Comparison of ENCODE assay signal across 8 cellular contexts in the genomic region with DNA sequence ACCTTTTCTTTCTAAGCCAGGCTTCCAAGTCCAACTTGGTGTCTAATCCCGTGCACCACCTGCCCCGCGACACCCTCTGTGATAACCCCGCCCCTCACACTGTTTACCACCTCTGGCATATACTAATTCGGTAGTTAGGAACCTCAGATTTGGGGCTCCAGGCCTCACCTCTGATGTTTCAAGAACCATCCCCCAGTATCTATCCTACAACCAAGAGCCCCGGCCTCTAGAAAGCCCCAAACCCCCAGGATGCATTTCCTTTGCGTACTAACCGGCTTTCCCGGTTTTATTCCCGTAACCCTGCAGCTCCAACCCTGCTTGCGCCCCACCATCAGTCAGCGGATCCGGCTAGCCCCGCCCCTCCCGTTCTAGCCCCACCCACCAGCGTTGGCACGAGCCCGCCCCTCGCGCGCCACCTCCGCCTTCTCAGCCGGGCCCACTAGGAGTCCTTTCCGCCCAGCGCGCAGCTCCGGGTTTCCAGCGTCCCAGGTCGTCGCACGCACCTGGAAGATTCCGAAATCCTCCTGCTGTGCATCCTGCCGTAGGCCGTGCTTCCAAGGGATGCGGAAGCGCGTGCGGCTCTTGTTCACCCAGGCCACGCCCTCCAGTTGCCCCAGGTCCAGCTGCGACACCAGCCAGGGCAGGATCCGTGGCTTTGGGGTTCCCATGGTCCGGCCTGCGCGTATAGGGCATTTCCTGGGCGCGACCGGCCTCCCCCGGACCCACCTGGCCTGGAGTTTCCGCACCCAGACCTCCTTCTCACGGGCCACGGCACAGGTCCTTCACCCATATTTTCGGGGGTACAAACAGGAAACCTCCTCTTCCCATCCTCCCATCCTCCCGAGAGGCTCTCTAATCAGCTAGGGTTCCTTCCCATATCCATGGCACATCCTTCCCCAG. TPM values are rescaled to one million over a fixed set of nuclear protein-coding genes. Genes with fewer than 3 reads are reported as not detected.
A peak's percentile ranks its signal among the peaks of the same experiment; 100 is the strongest.
DNase-seq lines count a peak whose midpoint lies in the region; ATAC-seq and TF ChIP-seq lines count a peak whose summit lies in the region.

No MANE protein-coding gene starts in this region.

- H3K27ac ChIP-seq in OCI-LY7 (ENCODE audit: low read depth, low read length, poor library complexity, severe bottlenecking) = peak overlapping the region; percentile 89
- H3K27ac ChIP-seq in esophagus (ENCODE audit: low read depth in 2 of 2, low read length in 1 of 2) = peak overlapping the region; percentile 93 to 95

- BruUV-seq in OCI-LY7 (replicated peaks; lab: Mats Ljungman, UMichigan) = no TSS peak

- H2AFZ ChIP-seq in OCI-LY7 (ENCODE audit: low read length) = no peak overlapping the region

- TF ChIP-seq CTCF in GM12875 (IDR thresholded peaks at IDR 0.05; ENCODE audit: borderline replicate concordance, insufficient read depth, low read depth, low read length) (no peak), OCI-LY7 (conservative IDR thresholded peaks at IDR 0.05; ENCODE audit: low read length) (no peak)

- ATAC-seq in GM18909 (IDR thresholded peaks at IDR 0.05; ENCODE audit: poor library complexity, unreplicated experiment) = no peak

- CTCF ChIA-PET in OCI-LY7 (lab: Charles Lee; ENCODE audit: unreplicated experiment) = no interaction called here

- peaks cover 34% of the 10 kb centered on the region for H3K79me2 ChIP-seq in OCI-LY7 (ENCODE audit: insufficient read depth, low read depth, low read length)

- H3K36me3 ChIP-seq in OCI-LY7 (ENCODE audit: insufficient read depth, low read length) (peaks cover 43% of the 10 kb centered on the region), esophagus (ENCODE audit: control insufficient read depth in 2 of 2, insufficient read depth in 2 of 2, low read length in 1 of 2) (peaks cover 9 to 27% of the 10 kb centered on the region in 2 donors), mucosa of stomach (ENCODE audit: control insufficient read depth, insufficient read depth, low read length) (peaks cover 9% of the 10 kb centered on the region)

- H3K4me2 ChIP-seq in OCI-LY7 (ENCODE audit: low read length) = peak overlapping the region; percentile 87

- H3K9me3 ChIP-seq in OCI-LY7 (ENCODE audit: low read length) (no peaks in the 10 kb centered on the region), esophagus (ENCODE audit: control insufficient read depth in 2 of 2, insufficient read depth in 1 of 2, low read depth in 1 of 2, low read length in 1 of 2) (no peaks in the 10 kb centered on the region), mucosa of stomach (ENCODE audit: control insufficient read depth, low read length) (no peaks in the 10 kb centered on the region)

- DNase-seq in HuH-7.5 (ENCODE audit: low spot score) = peak; percentile 97
- DNase-seq in OCI-LY7 (ENCODE audit: low spot score) = peak; percentile 80
- peak; percentile 93 for DNase-seq in activated T-cell treated with anti-CD3 and anti-CD28 coated beads, Interleukin-2, amount 50 U/mL, for 1 hour
- DNase-seq in stimulated activated CD8-positive, alpha-beta memory T cell treated with anti-CD3 and anti-CD28 coated beads, Interleukin-4, amount 100 ng/mL, for 48 hours = peak; percentile 97

- H3K9me2 ChIP-seq in OCI-LY7 (ENCODE audit: insufficient read depth, low read length) = no peaks in the 10 kb centered on the region

- POLR2A ChIA-PET in OCI-LY7 (lab: Charles Lee) = interaction anchor here (0.6 to 2.2 kb wide), 3 partner anchors 11 to 75 kb away, joined by 3 to 8 read pairs (median 4); partner anchors contain the start of gene RRAS

- intact Hi-C loops in OCI-LY7 (cut with micrococcal nuclease; ENCODE audit: unreplicated experiment) = no loop called here

- peak overlapping the region; percentile 61 for H3K9ac ChIP-seq in mucosa of stomach (ENCODE audit: low read length)

- 0 to 1% methylated on average over 53 of the region's 53 CpGs for WGBS in esophagus, 2 donors

- H3K27me3 ChIP-seq in esophagus (ENCODE audit: control insufficient read depth in 1 of 2, insufficient read depth in 2 of 2, low read length in 2 of 2) (no peaks in the 10 kb centered on the region), mucosa of stomach (ENCODE audit: control insufficient read depth, insufficient read depth, low read length) (no peaks in the 10 kb centered on the region)

- no peaks in the 10 kb centered on the region for H4K20me1 ChIP-seq in OCI-LY7 (ENCODE audit: insufficient read depth, low read length)

- peaks cover 17% of the 10 kb centered on the region for H3K4me1 ChIP-seq in OCI-LY7 (ENCODE audit: insufficient read depth, low read length, poor library complexity, severe bottlenecking)
- peaks cover 0 to 8% of the 10 kb centered on the region in 2 donors for H3K4me1 ChIP-seq in esophagus (ENCODE audit: control insufficient read depth in 2 of 2, insufficient read depth in 2 of 2, low read length in 1 of 2)
- peaks cover 14% of the 10 kb centered on the region for H3K4me1 ChIP-seq in mucosa of stomach (ENCODE audit: control insufficient read depth, insufficient read depth, low read length)

- H3K4me3 ChIP-seq in GM12875 (ENCODE audit: low read depth, low read length) = peak overlapping the region; percentile 75
- peak overlapping the region; percentile 90 for H3K4me3 ChIP-seq in OCI-LY7 (ENCODE audit: low read depth, low read length, poor library complexity, severe bottlenecking)
- peak overlapping the region; percentile 70 to 78 for H3K4me3 ChIP-seq in esophagus (ENCODE audit: low read depth in 1 of 2, low read length in 2 of 2)
- H3K4me3 ChIP-seq in mucosa of stomach (ENCODE audit: low read length) = peak overlapping the region; percentile 89

RNA-seq across cellular contexts. Expression of gene IRF3, which starts 1.2 kb away (rescaled TPM):
- 116 and 117 TPM in 2 replicates for total RNA-seq in OCI-LY7 (2014; rRNA removed; shearing (Covaris generic))
- 96.6 and 98.5 TPM in 2 replicates for total RNA-seq in OCI-LY7 (2022)
- polyA plus RNA-seq in esophagus = 10 to 100 TPM; 49.2 to 75.0 TPM

RNA-seq across cellular contexts. Expression of gene BCL2L12, which starts 1.3 kb away (rescaled TPM):
- 38.9 and 41.3 TPM in 2 replicates for total RNA-seq in OCI-LY7 (2014; rRNA removed; shearing (Covaris generic))
- total RNA-seq in OCI-LY7 (2022) = 65.4 and 75.5 TPM in 2 replicates
- polyA plus RNA-seq in esophagus = 10 to 100 TPM in 1 of 2 donors, 1 to 10 TPM in 1; 10.0 to 21.4 TPM

RNA-seq across cellular contexts. Expression of gene PRMT1, which starts 12.7 kb away (rescaled TPM):
- total RNA-seq in OCI-LY7 (2014; rRNA removed; shearing (Covaris generic)) = 403 and 412 TPM in 2 replicates
- total RNA-seq in OCI-LY7 (2022) = 266 and 285 TPM in 2 replicates
- 100 to 1,000 TPM in 1 of 2 donors, 10 to 100 TPM in 1; 72.5 to 146 TPM for polyA plus RNA-seq in esophagus

RNA-seq across cellular contexts. Expression of gene SCAF1, which starts 22.4 kb away (rescaled TPM):
- 12.4 and 15.0 TPM in 2 replicates for total RNA-seq in OCI-LY7 (2014; rRNA removed; shearing (Covaris generic))
- 43.4 and 44.0 TPM in 2 replicates for total RNA-seq in OCI-LY7 (2022)
- polyA plus RNA-seq in esophagus = 10 to 100 TPM; 16.9 to 26.7 TPM

RNA-seq across cellular contexts. Expression of gene RRAS, which starts 24.5 kb away (rescaled TPM):
- 3.4 and 4.7 TPM in 2 replicates for total RNA-seq in OCI-LY7 (2014; rRNA removed; shearing (Covaris generic))
- total RNA-seq in OCI-LY7 (2022) = 5.4 and 5.5 TPM in 2 replicates
- 10 to 100 TPM; 45.1 to 46.0 TPM for polyA plus RNA-seq in esophagus
